In the genomic region with DNA sequence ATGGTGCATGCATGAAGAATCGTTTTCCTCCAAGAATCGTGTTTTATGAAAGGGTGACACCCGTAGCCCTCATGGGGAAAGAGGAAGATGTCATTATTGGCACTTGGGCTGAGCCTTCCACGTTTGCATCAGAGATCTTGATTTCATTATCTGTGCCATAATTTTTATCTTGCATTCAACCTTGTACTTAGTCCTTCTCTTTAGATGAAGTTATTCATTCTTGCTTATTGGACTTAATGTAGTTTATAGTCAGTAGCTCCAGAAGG, we compare ENCODE assay signal across 16 cellular contexts.
DNase-seq lines count a peak whose midpoint lies in the region; ATAC-seq, FAIRE-seq and TF ChIP-seq lines count a peak whose summit lies in the region.
"Had no signal": no experiment of that assay in that cellular context is flagged by ENCODE, and none has a peak within 500 bp of the region (broad histone marks: within the 10 kb centered on the region; RNA-seq: fewer than 3 reads in every experiment).

No MANE protein-coding gene starts in this region.

- no peak for FAIRE-seq in GM12878 (lab: Jason Lieb, UNC)
- FAIRE-seq: colon, H54 had no signal

- WGBS in GM12878 (ENCODE audit: insufficient coverage, insufficient replicate concordance, low lambda C conversion rate, missing lambda C conversion rate) = 4% methylated on average over 4 of the region's 4 CpGs
- WGBS in psoas muscle, 3 donors = 3 to 5% (median 4%) methylated on average over 4 of the region's 4 CpGs

- H3K4me3 Mint-ChIP-seq in CD4-positive, alpha-beta T cell = peak overlapping the region; percentile 27
- H3K4me3 Mint-ChIP-seq: T-helper 1 cell treated with Interleukin-12 subunit alpha and Interleukin-12 subunit beta and Interleukin-4 antibody, amounts not matched to agents 30 μg/mL and 1 μg/mL, for 36 hours had no signal

- H3K27me3 Mint-ChIP-seq in CD4-positive, alpha-beta T cell = no peaks in the 10 kb centered on the region

- CTCF ChIA-PET in CD4-positive, alpha-beta T cell (lab: Charles Lee) = no interaction called here
- CTCF ChIA-PET in GM12878 (lab: Yijun Ruan, JAX) = interaction anchor here (0.9 to 5.3 kb wide), 12 partner anchors 10 to 80 kb away, joined by 3 to 85 read pairs (median 6); partner anchors contain the start of gene GAB1

- H3K4me2 ChIP-seq in KMS-11 = peak overlapping the region; percentile 89
- 0 out of 2 replicates have a peak overlapping the region, but pooled peaks have one; percentile 1 for H3K4me2 ChIP-seq in GM12878 (ENCODE audit: control insufficient read depth, insufficient read depth)

- H3K4me3 ChIP-seq in KMS-11 (IDR thresholded peaks at IDR 0.05; ENCODE audit: insufficient read depth, low read depth, low read length) (no peak overlapping the region), GM12878 (0 out of 2 replicates have a peak overlapping the region, but pooled peaks have one; percentile 1), psoas muscle (peak overlapping the region; percentile 54), left lung (no peak overlapping the region)

- in situ Hi-C loops in GM12878 (cut with MboI) = no loop called here

- no peaks in the 10 kb centered on the region for H3K9me3 Mint-ChIP-seq in CD4-positive, alpha-beta T cell
- H3K9me3 Mint-ChIP-seq: T-helper 1 cell treated with Interleukin-12 subunit alpha and Interleukin-12 subunit beta and Interleukin-4 antibody, amounts not matched to agents 30 μg/mL and 1 μg/mL, for 36 hours had no signal

- H3K27ac Mint-ChIP-seq in CD4-positive, alpha-beta T cell = no peak overlapping the region
- H3K27ac Mint-ChIP-seq: T-helper 1 cell treated with Interleukin-12 subunit alpha and Interleukin-12 subunit beta and Interleukin-4 antibody, amounts not matched to agents 30 μg/mL and 1 μg/mL, for 36 hours had no signal

- TF ChIP-seq EP300 in GM12878 (IDR thresholded peaks at IDR 0.05; ENCODE audit: borderline replicate concordance in 1 of 2, control insufficient read depth in 1 of 2, low read depth in 2 of 2, low read length in 2 of 2) = no peak

- no peaks in the 10 kb centered on the region for H4K20me1 ChIP-seq in KMS-11 (ENCODE audit: insufficient read depth)
- H4K20me1 ChIP-seq in GM12878 (ENCODE audit: control insufficient read depth, insufficient read depth) = no peaks in the 10 kb centered on the region

- H3K27ac ChIP-seq in CD4-positive, alpha-beta T cell (ENCODE audit: low read depth, low read length) = no peak overlapping the region
- H3K27ac ChIP-seq in KMS-11 = peak overlapping the region; percentile 41
- H3K27ac ChIP-seq in GM12878 (ENCODE audit: control insufficient read depth, insufficient read depth) = no peak overlapping the region
- peak overlapping the region; percentile 94 for H3K27ac ChIP-seq in psoas muscle
- H3K27ac ChIP-seq in left lung = peak overlapping the region in 1 of 2 donors; percentile 39

- RAD21 ChIA-PET in GM12878 (lab: Charles Lee; ENCODE audit: unreplicated experiment) = interaction anchor here (0.7 to 5.3 kb wide), 15 partner anchors 10 to 201 kb away, joined by 3 to 89 read pairs (median 5); no protein-coding TSS in a partner anchor

- SMC1A ChIA-PET in GM12878 (lab: Charles Lee; ENCODE audit: uncharacterized antibody, unreplicated experiment) = interaction anchor here (0.9 to 5.3 kb wide), 16 partner anchors 12 to 215 kb away, joined by 3 to 166 read pairs (median 5); no protein-coding TSS in a partner anchor

- H3K4me1 ChIP-seq in KMS-11 (ENCODE audit: low read depth, poor library complexity, severe bottlenecking) (peaks cover 80% of the 10 kb centered on the region), GM12878 (ENCODE audit: control insufficient read depth, insufficient read depth, low read length) (peaks cover 30% of the 10 kb centered on the region), psoas muscle (peaks cover 85% of the 10 kb centered on the region), left lung (peaks cover 12 to 44% of the 10 kb centered on the region in 2 donors)

- no peak for TF ChIP-seq RAD21 in GM12878 (IDR thresholded peaks at IDR 0.05; ENCODE audit: insufficient read depth, low read depth, low read length)

- BruUV-seq in GM12878 (replicated peaks; lab: Mats Ljungman, UMichigan) = no TSS peak

- no peak for ATAC-seq in CD4-positive, alpha-beta T cell (ENCODE audit: poor library complexity)
- ATAC-seq in GM12878 (peak; percentile 28), psoas muscle (peak in 2 of 4 donors; percentile 30 to 54), left lung (no peak)

- no peak for TF ChIP-seq POLR2A in GM12878 (IDR thresholded peaks at IDR 0.05; ENCODE audit: low read depth, low read length)

- H3K4me1 Mint-ChIP-seq in CD4-positive, alpha-beta T cell (ENCODE audit: low read depth) = peaks cover 18% of the 10 kb centered on the region

- no peak for DNase-seq in CD4-positive, alpha-beta T cell
- DNase-seq in GM12878 (ENCODE audit: low read depth, low spot score) (no peak), psoas muscle (no peak), DMS53 treated with DMSO at 0.1 percent for 48 hours (lab: John Stamatoyannopoulos, UW; ENCODE audit: unreplicated experiment) (no peak), activated T-cell treated with anti-CD3 and anti-CD28 coated beads for 4 hours (no peak), left lung (no peak)
- no peak for DNase-seq in activated CD8-positive, alpha-beta memory T cell treated with anti-CD3 and anti-CD28 coated beads for 24 hours
- DNase-seq: activated CD4-positive, alpha-beta T cell treated with anti-CD3 and anti-CD28 coated beads, Interleukin-2, amount 50 U/mL, for 1 hour; activated effector memory CD4-positive, alpha-beta T cell treated with anti-CD3 and anti-CD28 coated beads, Interleukin-2, amount 50 U/mL, for 16 hours; EL; posterior cingulate gyrus; stimulated activated CD4-positive, alpha-beta T cell treated with anti-CD3 and anti-CD28 coated beads, Interleukin-1b, Interleukin-23, amount 100 ng/mL, for 48 hours had no signal

- H3K36me3 Mint-ChIP-seq in CD4-positive, alpha-beta T cell (ENCODE audit: low read depth) = no peaks in the 10 kb centered on the region

- H2AFZ ChIP-seq in KMS-11 (ENCODE audit: low read depth) = no peak overlapping the region
- no peak overlapping the region for H2AFZ ChIP-seq in GM12878 (ENCODE audit: control insufficient read depth, low read depth, low read length)

- H3K9me3 ChIP-seq in CD4-positive, alpha-beta T cell (ENCODE audit: control insufficient read depth, low read length) = no peaks in the 10 kb centered on the region
- H3K9me3 ChIP-seq in GM12878 (replicated peaks; ENCODE audit: control insufficient read depth, insufficient read depth, low read length) = no peaks in the 10 kb centered on the region
- H3K9me3 ChIP-seq in psoas muscle = no peaks in the 10 kb centered on the region
- H3K9me3 ChIP-seq in left lung = no peaks in the 10 kb centered on the region

- H3K9ac ChIP-seq in KMS-11 (peak overlapping the region; percentile 9; the same call in 1 of the 2 replicates), GM12878 (ENCODE audit: control insufficient read depth, insufficient read depth, low read length) (no peak overlapping the region)

- POLR2A ChIA-PET in CD4-positive, alpha-beta T cell (lab: Charles Lee) = no interaction called here
- POLR2A ChIA-PET in GM12878 (lab: Charles Lee) = interaction anchor here (0.6 to 3.7 kb wide), 5 partner anchors 16 to 81 kb away, joined by 3 to 33 read pairs (median 12); partner anchors contain the start of gene GAB1

- H3K27me3 ChIP-seq in CD4-positive, alpha-beta T cell (ENCODE audit: control insufficient read depth, insufficient read depth, low read length) = no peaks in the 10 kb centered on the region
- H3K27me3 ChIP-seq in KMS-11 (ENCODE audit: insufficient read depth, low read depth) = no peaks in the 10 kb centered on the region
- H3K27me3 ChIP-seq in GM12878 (replicated peaks in 1 of 2; ENCODE audit: control insufficient read depth in 2 of 2, insufficient read depth in 2 of 2, low read length in 1 of 2) = no peaks in the 10 kb centered on the region
- H3K27me3 ChIP-seq in psoas muscle (ENCODE audit: insufficient read depth in 3 of 3, low read length in 2 of 3) = no peaks in the 10 kb centered on the region
- H3K27me3 ChIP-seq in left lung = no peaks in the 10 kb centered on the region

- H3K79me2 ChIP-seq in KMS-11 (ENCODE audit: insufficient read depth, low read depth) (peaks cover 15% of the 10 kb centered on the region; the same call in 1 of the 2 replicates), GM12878 (ENCODE audit: control insufficient read depth, insufficient read depth, low read length) (no peaks in the 10 kb centered on the region)

- intact Hi-C loops in CD4-positive, alpha-beta T cell (cut with DNase I, micrococcal nuclease) = no loop called here
- intact Hi-C loops in GM12878 (cut with micrococcal nuclease; ENCODE audit: unreplicated experiment) = no loop called here
- intact Hi-C loops in psoas muscle (cut with DNase I) = loop anchor here in 1 of 2 donors (5.0 kb wide), 1 partner anchor 66 kb away; the partner anchor contains the start of gene GAB1
- intact Hi-C loops in left lung (cut with DNase I) = no loop called here

- no peak for TF ChIP-seq CTCF in CD4-positive, alpha-beta T cell (IDR thresholded peaks at IDR 0.05)
- no peak for TF ChIP-seq CTCF in KMS-11 (conservative IDR thresholded peaks at IDR 0.05; ENCODE audit: low read depth, low read length)
- no peak for TF ChIP-seq CTCF in GM12878 (IDR thresholded peaks at IDR 0.05 in 2 of 3, conservative IDR thresholded peaks at IDR 0.05 in 1 of 3; ENCODE audit: control insufficient read depth in 2 of 3, extremely low read depth in 1 of 3, insufficient read depth in 1 of 3, low read depth in 3 of 3, low read length in 3 of 3)
- no peak for TF ChIP-seq CTCF in psoas muscle (IDR thresholded peaks at IDR 0.05)
- no peak for TF ChIP-seq CTCF in left lung (IDR thresholded peaks at IDR 0.05)

- no peaks in the 10 kb centered on the region for H3K36me3 ChIP-seq in KMS-11 (ENCODE audit: insufficient read depth)
- H3K36me3 ChIP-seq in GM12878 (ENCODE audit: control insufficient read depth in 2 of 2, insufficient read depth in 2 of 2, low read length in 1 of 2) = no peaks in the 10 kb centered on the region
- H3K36me3 ChIP-seq in psoas muscle (ENCODE audit: insufficient read depth in 1 of 2, low read depth in 1 of 2) = no peaks in the 10 kb centered on the region
- H3K36me3 ChIP-seq in left lung = no peaks in the 10 kb centered on the region

TF ChIP-seq in GM12878, 131 proteins besides CTCF, POLR2A, EP300 and RAD21:
- TF ChIP-seq CREB1 (IDR thresholded peaks at IDR 0.05; ENCODE audit: low read depth) (peak; percentile 21; the same call in 1 of the 2 replicates), SMARCA5 (IDR thresholded peaks at IDR 0.05) (no peak), POLR2AphosphoS5 (IDR thresholded peaks at IDR 0.05; ENCODE audit: low read length) (no peak), MXI1 (IDR thresholded peaks at IDR 0.05; ENCODE audit: low read depth, low read length) (0 out of 2 replicates have a peak, but pooled peaks have one; percentile 26)
TF ChIP-seq in GM12878: peak in this region for 2.

Comparison
In these comparisons a context has a peak if more than half of its experiments do, and no peak if none do; other contexts are left out.
1. H3K27ac ChIP-seq: peak in KMS-11 (single experiment) and psoas muscle (single experiment); none in CD4-positive, alpha-beta T cell (single experiment) and GM12878 (single experiment).
2. H3K4me3 ChIP-seq: peak in GM12878 (single experiment) and psoas muscle (single experiment); none in KMS-11 (single experiment) and left lung (0 of 2).